In genomic region chr14:74945852-74946658, GRCh38 we compare ENCODE assay signal across 1 cellular context.
TF ChIP-seq lines count a peak whose summit lies in the region.

No MANE protein-coding gene starts in this region.

TF ChIP-seq in HepG2, 621 proteins besides CTCF, POLR2A, EP300 and RAD21 (continued from another document and continues in another):
- TF ChIP-seq, protein P1, sequence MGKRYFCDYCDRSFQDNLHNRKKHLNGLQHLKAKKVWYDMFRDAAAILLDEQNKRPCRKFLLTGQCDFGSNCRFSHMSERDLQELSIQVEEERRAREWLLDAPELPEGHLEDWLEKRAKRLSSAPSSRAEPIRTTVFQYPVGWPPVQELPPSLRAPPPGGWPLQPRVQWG (CRISPR knock-in tag; IDR thresholded peaks at IDR 0.05; ENCODE audit: borderline replicate concordance, low read depth): no peak
- no peak for TF ChIP-seq LCORL (IDR thresholded peaks at IDR 0.05)
- no peak for TF ChIP-seq LCORL (CRISPR knock-in tag; IDR thresholded peaks at IDR 0.05)
- no peak for TF ChIP-seq TP53 (CRISPR knock-in tag; conservative IDR thresholded peaks at IDR 0.05)
- TF ChIP-seq NONO (IDR thresholded peaks at IDR 0.05): no peak
- TF ChIP-seq NONO (CRISPR knock-in tag; conservative IDR thresholded peaks at IDR 0.05): 0 out of 2 replicates have a peak, but pooled peaks have one; percentile 53
- TF ChIP-seq RORA (CRISPR knock-in tag; IDR thresholded peaks at IDR 0.05): no peak
- TF ChIP-seq YY1 (IDR thresholded peaks at IDR 0.05; ENCODE audit: insufficient read depth, insufficient replicate concordance, low read depth, low read length): no peak
- TF ChIP-seq, protein P2, sequence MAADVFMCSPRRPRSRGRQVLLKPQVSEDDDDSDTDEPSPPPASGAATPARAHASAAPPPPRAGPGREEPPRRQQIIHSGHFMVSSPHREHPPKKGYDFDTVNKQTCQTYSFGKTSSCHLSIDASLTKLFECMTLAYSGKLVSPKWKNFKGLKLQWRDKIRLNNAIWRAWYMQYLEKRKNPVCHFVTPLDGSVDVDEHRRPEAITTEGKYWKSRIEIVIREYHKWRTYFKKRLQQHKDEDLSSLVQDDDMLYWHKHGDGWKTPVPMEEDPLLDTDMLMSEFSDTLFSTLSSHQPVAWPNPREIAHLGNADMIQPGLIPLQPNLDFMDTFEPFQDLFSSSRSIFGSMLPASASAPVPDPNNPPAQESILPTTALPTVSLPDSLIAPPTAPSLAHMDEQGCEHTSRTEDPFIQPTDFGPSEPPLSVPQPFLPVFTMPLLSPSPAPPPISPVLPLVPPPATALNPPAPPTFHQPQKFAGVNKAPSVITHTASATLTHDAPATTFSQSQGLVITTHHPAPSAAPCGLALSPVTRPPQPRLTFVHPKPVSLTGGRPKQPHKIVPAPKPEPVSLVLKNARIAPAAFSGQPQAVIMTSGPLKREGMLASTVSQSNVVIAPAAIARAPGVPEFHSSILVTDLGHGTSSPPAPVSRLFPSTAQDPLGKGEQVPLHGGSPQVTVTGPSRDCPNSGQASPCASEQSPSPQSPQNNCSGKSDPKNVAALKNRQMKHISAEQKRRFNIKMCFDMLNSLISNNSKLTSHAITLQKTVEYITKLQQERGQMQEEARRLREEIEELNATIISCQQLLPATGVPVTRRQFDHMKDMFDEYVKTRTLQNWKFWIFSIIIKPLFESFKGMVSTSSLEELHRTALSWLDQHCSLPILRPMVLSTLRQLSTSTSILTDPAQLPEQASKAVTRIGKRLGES (CRISPR knock-in tag; IDR thresholded peaks at IDR 0.05; ENCODE audit: borderline replicate concordance): no peak
- TF ChIP-seq AGO1 (IDR thresholded peaks at IDR 0.05; ENCODE audit: low read depth, low read length, poor library complexity, severe bottlenecking): no peak
- TF ChIP-seq ZNF232 (CRISPR knock-in tag; IDR thresholded peaks at IDR 0.05; ENCODE audit: borderline replicate concordance): no peak
- TF ChIP-seq ARNT (IDR thresholded peaks at IDR 0.05): no peak
- no peak for TF ChIP-seq ZKSCAN8 (CRISPR knock-in tag; IDR thresholded peaks at IDR 0.05; ENCODE audit: borderline replicate concordance)
- peak; percentile 78 for TF ChIP-seq PHF21A (CRISPR knock-in tag; IDR thresholded peaks at IDR 0.05)
- no peak for TF ChIP-seq ZNF737 (CRISPR knock-in tag; IDR thresholded peaks at IDR 0.05; ENCODE audit: borderline replicate concordance)
- no peak for TF ChIP-seq DMTF1 (CRISPR knock-in tag; IDR thresholded peaks at IDR 0.05)
- TF ChIP-seq FOXA3 (CRISPR knock-in tag; IDR thresholded peaks at IDR 0.05): peak; percentile 85
- TF ChIP-seq ZFP41 (CRISPR knock-in tag; IDR thresholded peaks at IDR 0.05; ENCODE audit: borderline replicate concordance): no peak
- TF ChIP-seq, protein P3, sequence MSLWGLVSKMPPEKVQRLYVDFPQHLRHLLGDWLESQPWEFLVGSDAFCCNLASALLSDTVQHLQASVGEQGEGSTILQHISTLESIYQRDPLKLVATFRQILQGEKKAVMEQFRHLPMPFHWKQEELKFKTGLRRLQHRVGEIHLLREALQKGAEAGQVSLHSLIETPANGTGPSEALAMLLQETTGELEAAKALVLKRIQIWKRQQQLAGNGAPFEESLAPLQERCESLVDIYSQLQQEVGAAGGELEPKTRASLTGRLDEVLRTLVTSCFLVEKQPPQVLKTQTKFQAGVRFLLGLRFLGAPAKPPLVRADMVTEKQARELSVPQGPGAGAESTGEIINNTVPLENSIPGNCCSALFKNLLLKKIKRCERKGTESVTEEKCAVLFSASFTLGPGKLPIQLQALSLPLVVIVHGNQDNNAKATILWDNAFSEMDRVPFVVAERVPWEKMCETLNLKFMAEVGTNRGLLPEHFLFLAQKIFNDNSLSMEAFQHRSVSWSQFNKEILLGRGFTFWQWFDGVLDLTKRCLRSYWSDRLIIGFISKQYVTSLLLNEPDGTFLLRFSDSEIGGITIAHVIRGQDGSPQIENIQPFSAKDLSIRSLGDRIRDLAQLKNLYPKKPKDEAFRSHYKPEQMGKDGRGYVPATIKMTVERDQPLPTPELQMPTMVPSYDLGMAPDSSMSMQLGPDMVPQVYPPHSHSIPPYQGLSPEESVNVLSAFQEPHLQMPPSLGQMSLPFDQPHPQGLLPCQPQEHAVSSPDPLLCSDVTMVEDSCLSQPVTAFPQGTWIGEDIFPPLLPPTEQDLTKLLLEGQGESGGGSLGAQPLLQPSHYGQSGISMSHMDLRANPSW (CRISPR knock-in tag; IDR thresholded peaks at IDR 0.05; ENCODE audit: borderline replicate concordance): no peak
- no peak for TF ChIP-seq IKZF1 (IDR thresholded peaks at IDR 0.05)
- TF ChIP-seq ZKSCAN1 (IDR thresholded peaks at IDR 0.05; ENCODE audit: low read length): no peak
- TF ChIP-seq, protein P4, sequence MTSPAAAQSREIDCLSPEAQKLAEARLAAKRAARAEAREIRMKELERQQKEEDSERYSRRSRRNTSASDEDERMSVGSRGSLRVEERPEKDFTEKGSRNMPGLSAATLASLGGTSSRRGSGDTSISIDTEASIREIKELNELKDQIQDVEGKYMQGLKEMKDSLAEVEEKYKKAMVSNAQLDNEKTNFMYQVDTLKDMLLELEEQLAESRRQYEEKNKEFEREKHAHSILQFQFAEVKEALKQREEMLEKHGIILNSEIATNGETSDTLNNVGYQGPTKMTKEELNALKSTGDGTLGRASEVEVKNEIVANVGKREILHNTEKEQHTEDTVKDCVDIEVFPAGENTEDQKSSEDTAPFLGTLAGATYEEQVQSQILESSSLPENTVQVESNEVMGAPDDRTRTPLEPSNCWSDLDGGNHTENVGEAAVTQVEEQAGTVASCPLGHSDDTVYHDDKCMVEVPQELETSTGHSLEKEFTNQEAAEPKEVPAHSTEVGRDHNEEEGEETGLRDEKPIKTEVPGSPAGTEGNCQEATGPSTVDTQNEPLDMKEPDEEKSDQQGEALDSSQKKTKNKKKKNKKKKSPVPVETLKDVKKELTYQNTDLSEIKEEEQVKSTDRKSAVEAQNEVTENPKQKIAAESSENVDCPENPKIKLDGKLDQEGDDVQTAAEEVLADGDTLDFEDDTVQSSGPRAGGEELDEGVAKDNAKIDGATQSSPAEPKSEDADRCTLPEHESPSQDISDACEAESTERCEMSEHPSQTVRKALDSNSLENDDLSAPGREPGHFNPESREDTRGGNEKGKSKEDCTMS (CRISPR knock-in tag; conservative IDR thresholded peaks at IDR 0.05): no peak
- peak; percentile 91; the same call in 1 of the 2 replicates for TF ChIP-seq ZNF205 (CRISPR knock-in tag; IDR thresholded peaks at IDR 0.05)
- TF ChIP-seq MIER2 (CRISPR knock-in tag; IDR thresholded peaks at IDR 0.05): no peak
- TF ChIP-seq ETV5 (CRISPR knock-in tag; IDR thresholded peaks at IDR 0.05; ENCODE audit: borderline replicate concordance): peak; percentile 44; the same call in 1 of the 2 replicates
- TF ChIP-seq IRF2 (CRISPR knock-in tag; IDR thresholded peaks at IDR 0.05): 0 out of 2 replicates have a peak, but pooled peaks have one; percentile 26
- no peak for TF ChIP-seq MAFG (CRISPR knock-in tag; IDR thresholded peaks at IDR 0.05)
- TF ChIP-seq ATF7-NPFF (CRISPR knock-in tag; IDR thresholded peaks at IDR 0.05; ENCODE audit: low read depth): no peak
- no peak for TF ChIP-seq SRSF4 (IDR thresholded peaks at IDR 0.05; ENCODE audit: low read depth, low read length, poor library complexity, severe bottlenecking)
- no peak for TF ChIP-seq ZNF251 (CRISPR knock-in tag; IDR thresholded peaks at IDR 0.05)
- no peak for TF ChIP-seq ZNF512B (CRISPR knock-in tag; IDR thresholded peaks at IDR 0.05; ENCODE audit: borderline replicate concordance)
- no peak for TF ChIP-seq ATM (IDR thresholded peaks at IDR 0.05; ENCODE audit: borderline replicate concordance)
- no peak for TF ChIP-seq ZBTB44 (CRISPR knock-in tag; IDR thresholded peaks at IDR 0.05)
- peak; percentile 33; the same call in 1 of the 2 replicates for TF ChIP-seq ZMYM3 (CRISPR knock-in tag; IDR thresholded peaks at IDR 0.05)
- TF ChIP-seq, protein P5, sequence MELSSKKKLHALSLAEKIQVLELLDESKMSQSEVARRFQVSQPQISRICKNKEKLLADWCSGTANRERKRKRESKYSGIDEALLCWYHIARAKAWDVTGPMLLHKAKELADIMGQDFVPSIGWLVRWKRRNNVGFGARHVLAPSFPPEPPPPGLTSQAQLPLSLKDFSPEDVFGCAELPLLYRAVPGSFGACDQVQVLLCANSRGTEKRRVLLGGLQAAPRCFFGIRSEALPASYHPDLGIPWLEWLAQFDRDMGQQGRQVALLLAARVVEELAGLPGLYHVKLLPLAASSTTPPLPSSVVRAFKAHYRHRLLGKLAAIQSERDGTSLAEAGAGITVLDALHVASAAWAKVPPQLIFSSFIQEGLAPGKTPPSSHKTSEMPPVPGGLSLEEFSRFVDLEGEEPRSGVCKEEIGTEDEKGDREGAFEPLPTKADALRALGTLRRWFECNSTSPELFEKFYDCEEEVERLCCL (CRISPR knock-in tag; IDR thresholded peaks at IDR 0.05; ENCODE audit: borderline replicate concordance): no peak
- TF ChIP-seq STAT5B (CRISPR knock-in tag; IDR thresholded peaks at IDR 0.05): no peak
- TF ChIP-seq NCOA2 (CRISPR knock-in tag; IDR thresholded peaks at IDR 0.05): peak; percentile 79
- TF ChIP-seq KDM3A (CRISPR knock-in tag; IDR thresholded peaks at IDR 0.05; ENCODE audit: low read depth): peak; percentile 69; the same call in 1 of the 2 replicates
- TF ChIP-seq ZSCAN21 (CRISPR knock-in tag; IDR thresholded peaks at IDR 0.05; ENCODE audit: borderline replicate concordance): 0 out of 2 replicates have a peak, but pooled peaks have one; percentile 49
- TF ChIP-seq, protein P6, sequence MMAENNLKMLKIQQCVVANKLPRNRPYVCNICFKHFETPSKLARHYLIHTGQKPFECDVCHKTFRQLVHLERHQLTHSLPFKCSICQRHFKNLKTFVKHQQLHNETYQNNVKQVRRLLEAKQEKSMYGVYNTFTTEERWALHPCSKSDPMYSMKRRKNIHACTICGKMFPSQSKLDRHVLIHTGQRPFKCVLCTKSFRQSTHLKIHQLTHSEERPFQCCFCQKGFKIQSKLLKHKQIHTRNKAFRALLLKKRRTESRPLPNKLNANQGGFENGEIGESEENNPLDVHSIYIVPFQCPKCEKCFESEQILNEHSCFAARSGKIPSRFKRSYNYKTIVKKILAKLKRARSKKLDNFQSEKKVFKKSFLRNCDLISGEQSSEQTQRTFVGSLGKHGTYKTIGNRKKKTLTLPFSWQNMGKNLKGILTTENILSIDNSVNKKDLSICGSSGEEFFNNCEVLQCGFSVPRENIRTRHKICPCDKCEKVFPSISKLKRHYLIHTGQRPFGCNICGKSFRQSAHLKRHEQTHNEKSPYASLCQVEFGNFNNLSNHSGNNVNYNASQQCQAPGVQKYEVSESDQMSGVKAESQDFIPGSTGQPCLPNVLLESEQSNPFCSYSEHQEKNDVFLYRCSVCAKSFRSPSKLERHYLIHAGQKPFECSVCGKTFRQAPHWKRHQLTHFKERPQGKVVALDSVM (CRISPR knock-in tag; IDR thresholded peaks at IDR 0.05): 0 out of 2 replicates have a peak, but pooled peaks have one; percentile 24
- TF ChIP-seq ZNF18 (CRISPR knock-in tag; IDR thresholded peaks at IDR 0.05; ENCODE audit: insufficient replicate concordance): no peak
- no peak for TF ChIP-seq BRD4 (CRISPR knock-in tag; IDR thresholded peaks at IDR 0.05)
- TF ChIP-seq ZNF724P (CRISPR knock-in tag; IDR thresholded peaks at IDR 0.05; ENCODE audit: borderline replicate concordance): no peak
